In genomic region chr10:8334631-8335030, GRCh38 we compare ENCODE assay signal across 1 cellular context.
TF ChIP-seq lines count a peak whose summit lies in the region.

No MANE protein-coding gene starts in this region.

TF ChIP-seq in GM12878, 131 proteins besides CTCF, POLR2A, EP300 and RAD21:
- TF ChIP-seq MLLT1 (IDR thresholded peaks at IDR 0.05), result no peak
- TF ChIP-seq TCF3 (IDR thresholded peaks at IDR 0.05; ENCODE audit: borderline replicate concordance, insufficient read depth, low read depth, low read length), result no peak
- no peak for TF ChIP-seq USF1 (IDR thresholded peaks at IDR 0.05; ENCODE audit: borderline replicate concordance, extremely low read length, insufficient read depth, low read depth, low read length)
- TF ChIP-seq FOXM1 (IDR thresholded peaks at IDR 0.05; ENCODE audit: low read depth, low read length), result no peak
- TF ChIP-seq ATF2 (IDR thresholded peaks at IDR 0.05; ENCODE audit: low read length), result no peak
